ENCODE assay signal across 9 cellular contexts in genomic region chr9:128093016-128093415, GRCh38. TPM values are rescaled to one million over a fixed set of nuclear protein-coding genes. Genes with fewer than 3 reads are reported as not detected.
A peak's percentile ranks its signal among the peaks of the same experiment; 100 is the strongest.
DNase-seq lines count a peak whose midpoint lies in the region; ATAC-seq lines count a peak whose summit lies in the region.
"Had no signal": no experiment of that assay in that cellular context is flagged by ENCODE, and none has a peak within 500 bp of the region (broad histone marks: within the 10 kb centered on the region; RNA-seq: fewer than 3 reads in every experiment).

No MANE protein-coding gene starts in this region.

- ATAC-seq in activated naive CD4-positive, alpha-beta T cell treated with anti-CD3 and anti-CD28 coated beads, Interleukin-2, amount 50 U/mL, for 72 hours: no peak
- ATAC-seq in stimulated activated naive CD8-positive, alpha-beta T cell treated with anti-CD3 and anti-CD28 coated beads, Interleukin-15, amount 100 ng/mL, for 72 hours: no peak
- no peak for ATAC-seq in HG03520 (IDR thresholded peaks at IDR 0.05; ENCODE audit: unreplicated experiment)

- peak overlapping the region; percentile 11 to 90 (median 26) for H3K4me3 Mint-ChIP-seq in IgD-negative memory B cell
- no peak overlapping the region for H3K4me3 Mint-ChIP-seq in immature natural killer cell
- H3K4me3 Mint-ChIP-seq in stimulated activated naive CD8-positive, alpha-beta T cell treated with anti-CD3 and anti-CD28 coated beads, Interleukin-15, amount 100 ng/mL, for 72 hours: peak overlapping the region; percentile 79 to 80

- no peaks in the 10 kb centered on the region for H3K9me3 Mint-ChIP-seq in IgD-negative memory B cell
- H3K9me3 Mint-ChIP-seq in activated naive CD4-positive, alpha-beta T cell treated with anti-CD3 and anti-CD28 coated beads, Interleukin-2, amount 50 U/mL, for 72 hours: no peaks in the 10 kb centered on the region
- no peaks in the 10 kb centered on the region for H3K9me3 Mint-ChIP-seq in immature natural killer cell
- no peaks in the 10 kb centered on the region for H3K9me3 Mint-ChIP-seq in stimulated activated naive CD8-positive, alpha-beta T cell treated with anti-CD3 and anti-CD28 coated beads, Interleukin-15, amount 100 ng/mL, for 72 hours

- DNase-seq in activated naive CD4-positive, alpha-beta T cell treated with anti-CD3 and anti-CD28 coated beads, Interleukin-2, amount 50 U/mL, for 72 hours (ENCODE audit: low spot score in 2 of 2): no peak
- DNase-seq in immature natural killer cell (no peak), NCI-H82 (lab: John Stamatoyannopoulos, UW) (no peak), midbrain (lab: John Stamatoyannopoulos, UW) (no peak)
- no peak for DNase-seq in stimulated activated naive CD8-positive, alpha-beta T cell treated with anti-CD3 and anti-CD28 coated beads, Interleukin-15, amount 100 ng/mL, for 72 hours
- DNase-seq: activated CD4-positive, alpha-beta T cell treated with anti-CD3 and anti-CD28 coated beads, Interleukin-2, amount 50 U/mL, for 48 hours; NCI-H2107 had no signal

- H3K36me3 Mint-ChIP-seq in IgD-negative memory B cell (peaks cover 2% of the 10 kb centered on the region), immature natural killer cell (no peaks in the 10 kb centered on the region)
- H3K36me3 Mint-ChIP-seq in activated naive CD4-positive, alpha-beta T cell treated with anti-CD3 and anti-CD28 coated beads, Interleukin-2, amount 50 U/mL, for 72 hours: peaks cover 0 to 14% of the 10 kb centered on the region in 2 donors

- H3K27ac Mint-ChIP-seq in IgD-negative memory B cell (peak overlapping the region; percentile 95 to 99 (median 99)), immature natural killer cell (peak overlapping the region in 5 of 6 donors; percentile 2 to 44 (median 23))
- H3K27ac Mint-ChIP-seq in activated naive CD4-positive, alpha-beta T cell treated with anti-CD3 and anti-CD28 coated beads, Interleukin-2, amount 50 U/mL, for 72 hours: peak overlapping the region; percentile 86 to 99
- peak overlapping the region; percentile 77 to 96 for H3K27ac Mint-ChIP-seq in stimulated activated naive CD8-positive, alpha-beta T cell treated with anti-CD3 and anti-CD28 coated beads, Interleukin-15, amount 100 ng/mL, for 72 hours

- H3K27me3 Mint-ChIP-seq in IgD-negative memory B cell (no peaks in the 10 kb centered on the region), immature natural killer cell (ENCODE audit: low read depth in 3 of 3) (no peaks in the 10 kb centered on the region)
- no peaks in the 10 kb centered on the region for H3K27me3 Mint-ChIP-seq in stimulated activated naive CD8-positive, alpha-beta T cell treated with anti-CD3 and anti-CD28 coated beads, Interleukin-15, amount 100 ng/mL, for 72 hours

- H3K4me1 Mint-ChIP-seq in IgD-negative memory B cell (peaks cover 17 to 26% (median 21%) of the 10 kb centered on the region in 3 donors), immature natural killer cell (peaks cover 46 to 66% of the 10 kb centered on the region in 2 donors)
- peaks cover 90% of the 10 kb centered on the region for H3K4me1 Mint-ChIP-seq in stimulated activated naive CD8-positive, alpha-beta T cell treated with anti-CD3 and anti-CD28 coated beads, Interleukin-15, amount 100 ng/mL, for 72 hours

RNA-seq across cellular contexts. Expression of gene SLC25A25, which starts 25.0 kb away (rescaled TPM):
- polyA plus RNA-seq in IgD-negative memory B cell (7.4 TPM), immature natural killer cell (1 to 10 TPM; 2.8 to 8.8 (median 4.9) TPM)
- 10 to 100 TPM; 10.9 to 19.0 TPM for total RNA-seq in activated naive CD4-positive, alpha-beta T cell treated with anti-CD3 and anti-CD28 coated beads, Interleukin-2, amount 50 U/mL, for 72 hours

RNA-seq across cellular contexts. Expression of gene NAIF1, which starts 25.9 kb away (rescaled TPM):
- polyA plus RNA-seq in IgD-negative memory B cell: 12.7 TPM
- total RNA-seq in activated naive CD4-positive, alpha-beta T cell treated with anti-CD3 and anti-CD28 coated beads, Interleukin-2, amount 50 U/mL, for 72 hours: 10 to 100 TPM in 1 of 2 donors, 1 to 10 TPM in 1; 9.8 to 12.7 TPM
- 10 to 100 TPM in 2 of 3 donors, 1 to 10 TPM in 1; 5.1 to 17.2 (median 10.5) TPM for polyA plus RNA-seq in immature natural killer cell

RNA-seq across cellular contexts. Expression of gene PTGES2, which starts 34.5 kb away (rescaled TPM):
- 57.4 TPM for polyA plus RNA-seq in IgD-negative memory B cell
- 10 to 100 TPM in 1 of 2 donors, 1 to 10 TPM in 1; 6.6 to 50.6 TPM for total RNA-seq in activated naive CD4-positive, alpha-beta T cell treated with anti-CD3 and anti-CD28 coated beads, Interleukin-2, amount 50 U/mL, for 72 hours
- polyA plus RNA-seq in immature natural killer cell: 10 to 100 TPM; 31.4 to 60.9 (median 56.6) TPM

RNA-seq across cellular contexts. Expression of gene LCN2, which starts 56.2 kb away (rescaled TPM):
- 1.5 TPM for polyA plus RNA-seq in IgD-negative memory B cell
- total RNA-seq in activated naive CD4-positive, alpha-beta T cell treated with anti-CD3 and anti-CD28 coated beads, Interleukin-2, amount 50 U/mL, for 72 hours: not detected
- polyA plus RNA-seq in immature natural killer cell: under 1 TPM in 2 of 3 donors, not detected in 1; 0.44 to 0.66 TPM

Comparison
In these comparisons a context has a peak if more than half of its experiments do, and no peak if none do; other contexts are left out.
1. H3K27ac Mint-ChIP-seq: peak in every context shown above with its lines; median percentile 99 in IgD-negative memory B cell; 92 in activated naive CD4-positive, alpha-beta T cell treated with anti-CD3 and anti-CD28 coated beads, Interleukin-2, amount 50 U/mL, for 72 hours; 86 in stimulated activated naive CD8-positive, alpha-beta T cell treated with anti-CD3 and anti-CD28 coated beads, Interleukin-15, amount 100 ng/mL, for 72 hours; 23 in immature natural killer cell.
2. H3K4me3 Mint-ChIP-seq: peak in IgD-negative memory B cell (4 of 4) and stimulated activated naive CD8-positive, alpha-beta T cell treated with anti-CD3 and anti-CD28 coated beads, Interleukin-15, amount 100 ng/mL, for 72 hours (2 of 2); none in immature natural killer cell (0 of 5).